In the genomic region with DNA sequence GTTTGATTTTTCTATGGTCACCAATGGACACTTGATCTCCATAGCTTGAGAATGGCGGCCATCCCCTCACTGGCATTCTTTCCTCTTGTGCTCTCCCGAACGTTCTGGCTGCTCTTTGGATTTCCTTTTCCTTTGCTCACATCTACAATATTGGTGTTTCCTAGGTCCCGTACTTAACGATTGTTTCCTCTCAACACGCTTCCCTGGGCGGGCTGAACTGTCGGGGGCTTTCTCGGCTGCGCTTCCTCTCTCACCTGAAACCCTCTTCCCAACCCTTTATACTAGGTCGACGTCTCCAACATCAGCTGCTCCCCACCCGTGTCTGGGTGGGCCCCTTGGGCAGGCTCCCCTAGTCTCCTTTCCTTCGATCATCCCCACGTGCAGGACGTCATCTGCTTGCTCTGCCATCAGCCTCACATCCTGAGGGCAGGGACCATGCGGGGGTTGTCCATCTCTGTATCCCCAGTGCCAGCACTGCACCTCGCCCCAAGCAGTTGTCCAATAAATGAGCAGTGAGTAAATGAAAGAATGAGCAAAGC, we compare ENCODE assay signal across 8 cellular contexts. TPM values are rescaled to one million over a fixed set of nuclear protein-coding genes. Genes with fewer than 3 reads are reported as not detected.
DNase-seq lines count a peak whose midpoint lies in the region; ATAC-seq, FAIRE-seq and TF ChIP-seq lines count a peak whose summit lies in the region.

No MANE protein-coding gene starts in this region.

- peak overlapping the region; percentile 72 for H3K9ac ChIP-seq in OCI-LY1 (ENCODE audit: low read length)

- peak overlapping the region; percentile 80 for H3K4me2 ChIP-seq in OCI-LY1 (ENCODE audit: low read length)

- H3K4me1 ChIP-seq in OCI-LY1 (ENCODE audit: insufficient read depth, low read length, severe bottlenecking) (peaks cover 24% of the 10 kb centered on the region), esophagus (ENCODE audit: control insufficient read depth in 2 of 2, insufficient read depth in 2 of 2, low read length in 1 of 2) (peaks cover 0 to 4% of the 10 kb centered on the region in 2 donors), prostate gland (replicated peaks) (peaks cover 3% of the 10 kb centered on the region)

- H3K4me3 ChIP-seq in OCI-LY1 (ENCODE audit: low read depth, low read length, poor library complexity, severe bottlenecking): peak overlapping the region; percentile 80
- H3K4me3 ChIP-seq in esophagus (ENCODE audit: low read depth in 1 of 2, low read length in 2 of 2): peak overlapping the region; percentile 74 to 99
- peak overlapping the region; percentile 61 to 85 for H3K4me3 ChIP-seq in prostate gland

- H3K9me2 ChIP-seq in OCI-LY1 (ENCODE audit: low read depth, low read length): no peaks in the 10 kb centered on the region

- ATAC-seq in HG02852 (IDR thresholded peaks at IDR 0.05; ENCODE audit: unreplicated experiment): no peak

- 53 to 58% methylated on average over 18 of the region's 18 CpGs for WGBS in esophagus, 2 donors
- 50% methylated on average over 18 of the region's 18 CpGs for WGBS in prostate gland

- H3K36me3 ChIP-seq in OCI-LY1 (ENCODE audit: insufficient read depth, low read length): no peaks in the 10 kb centered on the region
- H3K36me3 ChIP-seq in esophagus (ENCODE audit: control insufficient read depth in 2 of 2, insufficient read depth in 2 of 2, low read length in 1 of 2): no peaks in the 10 kb centered on the region
- no peaks in the 10 kb centered on the region for H3K36me3 ChIP-seq in prostate gland

- H3K27ac ChIP-seq in OCI-LY1 (ENCODE audit: low read depth, low read length, poor library complexity, severe bottlenecking): no peak overlapping the region
- peak overlapping the region; percentile 77 to 88 for H3K27ac ChIP-seq in esophagus (ENCODE audit: low read depth in 2 of 2, low read length in 1 of 2)
- peak overlapping the region; percentile 69 to 72 for H3K27ac ChIP-seq in prostate gland

- H3F3A ChIP-seq in OCI-LY1 (ENCODE audit: insufficient read depth, low read length): no peaks in the 10 kb centered on the region

- H3K9me3 ChIP-seq in OCI-LY1 (ENCODE audit: low read length) (no peaks in the 10 kb centered on the region), esophagus (ENCODE audit: control insufficient read depth in 2 of 2, insufficient read depth in 1 of 2, low read depth in 1 of 2, low read length in 1 of 2) (no peaks in the 10 kb centered on the region), prostate gland (no peaks in the 10 kb centered on the region)

- no peak for DNase-seq in GM19239 (ENCODE audit: insufficient read length, low spot score)
- DNase-seq in prostate gland (ENCODE audit: low spot score): no peak
- DNase-seq in 8988T: no peak
- no peak for DNase-seq in central memory CD4-positive, alpha-beta T cell
- no peak for DNase-seq in cerebellar nuclear complex (lab: John Stamatoyannopoulos, UW)

- FAIRE-seq in GM19239 (lab: Jason Lieb, UNC): peak; percentile 84

- intact Hi-C loops in prostate gland (cut with DNase I): loop anchor here (10.0 kb wide), 1 partner anchor 176 kb away; a partner anchor contains a TSS

- peaks cover 7% of the 10 kb centered on the region; the same call in 1 of the 2 replicates for H3K79me2 ChIP-seq in OCI-LY1 (ENCODE audit: insufficient read depth, low read length)

- H3K27me3 ChIP-seq in OCI-LY1 (ENCODE audit: insufficient read depth, low read length): no peaks in the 10 kb centered on the region
- H3K27me3 ChIP-seq in esophagus (ENCODE audit: control insufficient read depth in 1 of 2, insufficient read depth in 2 of 2, low read length in 2 of 2): no peaks in the 10 kb centered on the region
- H3K27me3 ChIP-seq in prostate gland (replicated peaks; ENCODE audit: insufficient read depth): no peaks in the 10 kb centered on the region

- no peak for TF ChIP-seq POLR2A in prostate gland (IDR thresholded peaks at IDR 0.05)

- no peak overlapping the region for H2AFZ ChIP-seq in OCI-LY1 (ENCODE audit: low read length)

- H4K20me1 ChIP-seq in OCI-LY1 (ENCODE audit: insufficient read depth, low read length): no peaks in the 10 kb centered on the region

- TF ChIP-seq CTCF in OCI-LY1 (IDR thresholded peaks at IDR 0.05; ENCODE audit: low read length) (no peak), prostate gland (IDR thresholded peaks at IDR 0.05) (no peak)

RNA-seq across cellular contexts. Expression of a gene that starts 0.6 kb away (rescaled TPM):
- polyA plus RNA-seq in esophagus: 10 to 100 TPM; 16.6 to 23.3 TPM
- total RNA-seq in prostate gland: 10 to 100 TPM; 30.1 to 71.3 TPM

RNA-seq across cellular contexts. Expression of a gene that starts 34.7 kb away (rescaled TPM):
- 1 to 10 TPM; 2.2 TPM for polyA plus RNA-seq in esophagus
- total RNA-seq in prostate gland: 1 to 10 TPM; 3.2 to 6.4 TPM
